Comparison of ENCODE assay signal across 11 cellular contexts in the genomic region with DNA sequence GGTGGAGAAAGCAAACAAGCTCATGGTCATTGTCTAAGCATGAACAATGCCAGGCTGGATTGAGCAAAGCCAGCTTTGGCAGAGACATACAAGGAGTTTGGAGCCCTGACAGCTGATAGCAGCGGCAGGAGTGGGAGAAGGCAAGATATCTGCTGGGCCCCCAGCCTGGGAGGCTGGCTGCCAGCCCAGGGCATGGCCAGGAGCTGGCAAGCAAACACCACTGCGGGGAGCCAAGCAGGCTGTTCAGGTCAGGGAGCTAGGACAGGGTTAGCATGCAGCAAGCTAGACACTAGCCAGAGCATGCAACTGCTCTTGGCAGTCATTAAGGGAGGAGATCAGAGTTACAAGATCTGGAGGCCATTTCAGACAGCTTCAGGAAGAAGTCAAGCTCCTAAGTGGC.
DNase-seq lines count a peak whose midpoint lies in the region; ATAC-seq and TF ChIP-seq lines count a peak whose summit lies in the region.
"Had no signal": no experiment of that assay in that cellular context is flagged by ENCODE, and none has a peak within 500 bp of the region (broad histone marks: within the 10 kb centered on the region; RNA-seq: fewer than 3 reads in every experiment).

No MANE protein-coding gene starts in this region.

- no peak overlapping the region for H2BK120ac ChIP-seq in neuronal stem cell (ENCODE audit: low read depth, low read length)

- no peaks in the 10 kb centered on the region for H3K27me3 ChIP-seq in neuronal stem cell (ENCODE audit: control insufficient read depth in 3 of 3, insufficient read depth in 3 of 3, low read depth in 1 of 3, low read length in 3 of 3)
- H3K27me3 ChIP-seq in Karpas-422 (ENCODE audit: low read length) = no peaks in the 10 kb centered on the region
- H3K27me3 ChIP-seq: esophagus squamous epithelium had no signal

- H4K91ac ChIP-seq in neuronal stem cell (ENCODE audit: low read depth, low read length, poor library complexity) = no peak overlapping the region

- H3K36me3 ChIP-seq in neuronal stem cell (replicated peaks in 1 of 2; ENCODE audit: control insufficient read depth in 2 of 2, insufficient read depth in 2 of 2, low read length in 2 of 2) (no peaks in the 10 kb centered on the region), Karpas-422 (ENCODE audit: insufficient read depth, low read length) (no peaks in the 10 kb centered on the region)
- H3K36me3 ChIP-seq: esophagus squamous epithelium had no signal

- H3K9me3 ChIP-seq in neuronal stem cell (replicated peaks in 1 of 2; ENCODE audit: control insufficient read depth in 2 of 2, insufficient read depth in 1 of 2, low read depth in 1 of 2, low read length in 2 of 2) (peaks cover 0 to 3% of the 10 kb centered on the region in 2 donors), Karpas-422 (ENCODE audit: low read length) (no peaks in the 10 kb centered on the region)
- H3K9me3 ChIP-seq: esophagus squamous epithelium had no signal

- peak overlapping the region; percentile 61 for H3K14ac ChIP-seq in neuronal stem cell (ENCODE audit: low read length)

- H3K4ac ChIP-seq in neuronal stem cell (ENCODE audit: low read length) = no peak overlapping the region

- intact Hi-C loops in Right ventricle myocardium superior (cut with DNase I) = no loop called here

- H3K4me1 ChIP-seq in neuronal stem cell (ENCODE audit: control insufficient read depth in 2 of 2, insufficient read depth in 1 of 2, low read depth in 1 of 2, low read length in 2 of 2) = no peaks in the 10 kb centered on the region
- no peaks in the 10 kb centered on the region for H3K4me1 ChIP-seq in Karpas-422 (ENCODE audit: low read length)

- H3K4me2 ChIP-seq in neuronal stem cell (ENCODE audit: insufficient read depth, low read length, poor library complexity, severe bottlenecking) (no peak overlapping the region), Karpas-422 (ENCODE audit: low read depth, low read length, poor library complexity, severe bottlenecking) (no peak overlapping the region)

- CTCF ChIA-PET in GM10248 (lab: Yijun Ruan, JAX) = interaction anchor here (1.4 to 3.2 kb wide), 3 partner anchors 9 to 59 kb away, joined by 3 to 11 read pairs (median 8); no protein-coding TSS in a partner anchor

- no peaks in the 10 kb centered on the region for H4K20me1 ChIP-seq in Karpas-422 (ENCODE audit: insufficient read depth, low read depth, low read length)

- no peak overlapping the region for H2AFZ ChIP-seq in neuronal stem cell (ENCODE audit: low read length)
- H2AFZ ChIP-seq in Karpas-422 (ENCODE audit: low read length) = no peak overlapping the region

- H3K27ac ChIP-seq in neuronal stem cell (replicated peaks; ENCODE audit: low read length) = no peak overlapping the region
- H3K27ac ChIP-seq in Karpas-422 (ENCODE audit: low read length) = no peak overlapping the region
- H3K27ac ChIP-seq: esophagus squamous epithelium had no signal

- no peaks in the 10 kb centered on the region for H3K79me2 ChIP-seq in Karpas-422 (ENCODE audit: low read length)

- no peak overlapping the region for H3K4me3 ChIP-seq in neuronal stem cell (ENCODE audit: low read length in 2 of 2)
- H3K4me3 ChIP-seq in Karpas-422 (ENCODE audit: low read length) = no peak overlapping the region
- H3K4me3 ChIP-seq: esophagus squamous epithelium had no signal

- no peak overlapping the region for H2BK12ac ChIP-seq in neuronal stem cell (ENCODE audit: low read length)

- H3K23ac ChIP-seq in neuronal stem cell (ENCODE audit: low read depth, low read length, poor library complexity) = no peak overlapping the region

- H2BK15ac ChIP-seq in neuronal stem cell (ENCODE audit: low read length) = no peak overlapping the region

- H3K9ac ChIP-seq in neuronal stem cell (ENCODE audit: low read depth, low read length, poor library complexity) = no peak overlapping the region
- H3K9ac ChIP-seq in Karpas-422 (ENCODE audit: low read length) = no peak overlapping the region

- POLR2A ChIA-PET in GM10248 (lab: Yijun Ruan, JAX) = no interaction called here

- no peak overlapping the region for H2BK5ac ChIP-seq in neuronal stem cell (ENCODE audit: low read length)

- no peak overlapping the region for H4K8ac ChIP-seq in neuronal stem cell (ENCODE audit: low read depth, low read length)

- no peaks in the 10 kb centered on the region for H3K79me1 ChIP-seq in neuronal stem cell (ENCODE audit: low read depth, low read length)

- no peak for TF ChIP-seq CTCF in GM10248 (IDR thresholded peaks at IDR 0.05; ENCODE audit: control extremely low read depth, extremely low read depth, low read depth, missing control alignments)

- no peak overlapping the region for H2AK5ac ChIP-seq in neuronal stem cell (ENCODE audit: low read depth, low read length)

- DNase-seq in DMS 273 (lab: John Stamatoyannopoulos, UW; ENCODE audit: unreplicated experiment) (peak; percentile 93), NCI-H345 (lab: John Stamatoyannopoulos, UW) (peak; percentile 80), Right ventricle myocardium superior (peak; percentile 86), neuronal stem cell (ENCODE audit: low spot score) (no peak), GM10248 (ENCODE audit: extremely low spot score) (no peak), HK-2 (ENCODE audit: unreplicated experiment) (no peak), Karpas-422 (no peak)
- DNase-seq: activated B cell treated with CpG ODN at 0.5 μM for 24 hours, esophagus squamous epithelium, NCI-H187 had no signal

- peak; percentile 98 for ATAC-seq in Right ventricle myocardium superior (ENCODE audit: poor library complexity)
- ATAC-seq in HG03571 (IDR thresholded peaks at IDR 0.05; ENCODE audit: unreplicated experiment) = no peak

- H3K18ac ChIP-seq in neuronal stem cell (ENCODE audit: low read length) = no peak overlapping the region

- no peaks in the 10 kb centered on the region for H3K9me2 ChIP-seq in Karpas-422 (replicated peaks; ENCODE audit: insufficient read depth, low read length)

- WGBS in neuronal stem cell (ENCODE audit: extremely low coverage in 2 of 2, insufficient read length in 2 of 2, insufficient replicate concordance in 1 of 2), 2 donors = no CpG with 5 or more reads among the region's 2 CpGs

Comparison
In these comparisons a context has a peak if more than half of its experiments do, and no peak if none do; other contexts are left out.
1. DNase-seq: peak in DMS 273 (single experiment), NCI-H345 (single experiment) and Right ventricle myocardium superior (single experiment); none in neuronal stem cell (single experiment), GM10248 (single experiment), HK-2 (single experiment) and Karpas-422 (single experiment).